13 cellular contexts compared by ENCODE assay signal in the genomic region with DNA sequence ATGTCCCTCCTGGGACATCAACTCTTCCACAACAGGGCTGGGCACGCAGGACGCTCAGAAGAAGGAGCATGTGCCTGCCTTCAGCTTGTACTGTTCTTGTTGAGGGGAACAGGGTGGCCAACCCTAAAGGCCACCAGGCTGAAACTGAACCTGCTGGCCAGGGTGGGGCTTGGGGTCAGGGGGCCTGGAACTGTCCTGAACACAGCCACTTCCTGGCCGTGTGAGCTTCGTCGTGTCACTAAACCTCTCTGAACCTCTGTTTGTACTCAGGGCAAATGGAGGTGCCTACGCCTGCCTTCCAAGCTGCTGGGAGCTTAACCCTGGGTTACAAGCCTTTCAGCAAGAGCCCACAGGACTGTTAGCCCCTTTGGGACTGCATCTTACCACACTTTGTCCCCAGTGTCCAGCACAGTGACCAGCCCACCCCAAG. TPM values are rescaled to one million over a fixed set of nuclear protein-coding genes. Genes with fewer than 3 reads are reported as not detected.
DNase-seq lines count a peak whose midpoint lies in the region; ATAC-seq, FAIRE-seq and TF ChIP-seq lines count a peak whose summit lies in the region.
"Had no signal": no experiment of that assay in that cellular context is flagged by ENCODE, and none has a peak within 500 bp of the region (broad histone marks: within the 10 kb centered on the region; RNA-seq: fewer than 3 reads in every experiment).

No MANE protein-coding gene starts in this region.

- FAIRE-seq in GM12892 (lab: Jason Lieb, UNC) (peak; percentile 44), small intestine (lab: Jason Lieb, UNC) (no peak)

- no peak overlapping the region for H3K9ac ChIP-seq in PC-3 (ENCODE audit: low read length)

- POLR2A ChIA-PET in PC-3 (lab: Charles Lee; ENCODE audit: unreplicated experiment), result interaction anchor here (0.5 to 0.9 kb wide), 3 partner anchors 160 to 278 kb away, joined by 3 read pairs; partner anchors contain the start of gene HEXIM1

- no peaks in the 10 kb centered on the region for H3F3A ChIP-seq in PC-3 (ENCODE audit: low read length, unreplicated experiment)

- ATAC-seq in PC-3 (no peak), HG03432 (IDR thresholded peaks at IDR 0.05; ENCODE audit: unreplicated experiment) (no peak)

- DNase-seq in GM12892 (ENCODE audit: insufficient read length), result no peak
- DNase-seq in PC-3, result no peak
- DNase-seq in esophagus squamous epithelium (lab: John Stamatoyannopoulos, UW), result no peak
- no peak for DNase-seq in small intestine
- no peak for DNase-seq in tibial artery
- DNase-seq in GM13977 (ENCODE audit: low spot score), result no peak
- no peak for DNase-seq in WERI-Rb-1
- DNase-seq: activated effector memory CD4-positive, alpha-beta T cell treated with Interleukin-2 at 50 U/mL for 16 hours; anterior cingulate cortex; dorsolateral prefrontal cortex; ovary had no signal

- TF ChIP-seq POLR2A in GM12892 (IDR thresholded peaks at IDR 0.05; ENCODE audit: low read depth, low read length) (no peak), esophagus squamous epithelium (IDR thresholded peaks at IDR 0.05) (no peak)

- H4K20me1 ChIP-seq in PC-3 (ENCODE audit: low read length), result peaks cover 31% of the 10 kb centered on the region; the same call in 1 of the 2 replicates

- CTCF ChIA-PET in PC-3 (lab: Charles Lee), result interaction anchor here (0.7 to 2.1 kb wide), 10 partner anchors 19 to 291 kb away, joined by 4 to 45 read pairs (median 8); partner anchors contain the start of gene ACBD4

- in situ Hi-C loops in GM13977 (cut with MboI; ENCODE audit: low pct_unique_long_range_greater_than_20kb, low sequenced_read_pairs, unreplicated experiment), result no loop called here

- no peak for TF ChIP-seq CTCF in PC-3 (conservative IDR thresholded peaks at IDR 0.05; ENCODE audit: low read depth, low read length)
- peak in 1 of 6 experiments; percentile 15 for TF ChIP-seq CTCF in esophagus squamous epithelium (IDR thresholded peaks at IDR 0.05)
- no peak for TF ChIP-seq CTCF in tibial artery (IDR thresholded peaks at IDR 0.05)
- TF ChIP-seq CTCF in GM13977 (IDR thresholded peaks at IDR 0.05; ENCODE audit: extremely low read depth, insufficient read depth, missing control alignments), result no peak
- no peak for TF ChIP-seq CTCF in WERI-Rb-1 (IDR thresholded peaks at IDR 0.05; ENCODE audit: low read depth, low read length)

- BruUV-seq in PC-3 (replicated peaks; lab: Mats Ljungman, UMichigan), result TSS peak; percentile 44

- H3K4me1 ChIP-seq in PC-3 (ENCODE audit: insufficient read depth, low read length) (peaks cover 49% of the 10 kb centered on the region), esophagus squamous epithelium (peaks cover 32 to 72% (median 43%) of the 10 kb centered on the region in 3 donors), small intestine (ENCODE audit: control insufficient read depth in 2 of 2, insufficient read depth in 1 of 2, low read depth in 1 of 2, low read length in 1 of 2) (peaks cover 3 to 5% of the 10 kb centered on the region in 2 donors), tibial artery (peaks cover 0 to 40% (median 22%) of the 10 kb centered on the region in 4 donors)

- H3K4me2 ChIP-seq in PC-3 (ENCODE audit: low read length), result peak overlapping the region; percentile 94

- H3K36me3 ChIP-seq in PC-3 (ENCODE audit: low read depth, low read length) (no peaks in the 10 kb centered on the region; the same call in 1 of the 2 replicates), esophagus squamous epithelium (peaks cover 0 to 38% (median 0%) of the 10 kb centered on the region in 3 donors), small intestine (ENCODE audit: control insufficient read depth in 2 of 2, insufficient read depth in 2 of 2, low read length in 2 of 2) (peaks cover 0 to 4% of the 10 kb centered on the region in 2 donors), tibial artery (no peaks in the 10 kb centered on the region), WERI-Rb-1 (no peaks in the 10 kb centered on the region)
- H3K36me3 ChIP-seq: ovary, SJSA1 had no signal

- no peak overlapping the region for H2AFZ ChIP-seq in PC-3 (ENCODE audit: low read length)

- intact Hi-C loops in PC-3 (cut with micrococcal nuclease), result loop anchor here (1.0 to 5.0 kb wide), 3 partner anchors 31 to 109 kb away; partner anchors contain the start of gene MAP3K14
- intact Hi-C loops in esophagus squamous epithelium (cut with DNase I), result no loop called here
- intact Hi-C loops in tibial artery (cut with DNase I; ENCODE audit: low total_unique reads), result no loop called here

- no peaks in the 10 kb centered on the region for H3K27me3 ChIP-seq in PC-3 (ENCODE audit: low read length)
- H3K27me3 ChIP-seq in esophagus squamous epithelium, result peaks cover 0 to 37% (median 0%) of the 10 kb centered on the region in 4 donors
- peaks cover 0 to 2% of the 10 kb centered on the region in 2 donors for H3K27me3 ChIP-seq in small intestine (ENCODE audit: control insufficient read depth in 2 of 2, insufficient read depth in 2 of 2, low read length in 2 of 2)
- peaks cover 0 to 45% of the 10 kb centered on the region in 2 donors for H3K27me3 ChIP-seq in tibial artery
- H3K27me3 ChIP-seq in WERI-Rb-1 (ENCODE audit: insufficient read depth, low read depth, severe bottlenecking), result peaks cover 25% of the 10 kb centered on the region
- H3K27me3 ChIP-seq: ovary had no signal

- H3K9me3 ChIP-seq in PC-3 (ENCODE audit: low read length) (no peaks in the 10 kb centered on the region), esophagus squamous epithelium (no peaks in the 10 kb centered on the region), small intestine (ENCODE audit: control insufficient read depth, low read depth) (no peaks in the 10 kb centered on the region), tibial artery (no peaks in the 10 kb centered on the region), WERI-Rb-1 (ENCODE audit: severe bottlenecking) (no peaks in the 10 kb centered on the region)
- H3K9me3 ChIP-seq: ovary had no signal

- H3K4me3 ChIP-seq in PC-3 (ENCODE audit: low read length) (no peak overlapping the region; the same call in 1 of the 2 replicates), esophagus squamous epithelium (peak overlapping the region in 1 of 4 donors; percentile 46), small intestine (ENCODE audit: low read depth in 1 of 2, low read length in 2 of 2) (no peak overlapping the region), tibial artery (no peak overlapping the region), WERI-Rb-1 (ENCODE audit: low read depth, low read length) (no peak overlapping the region)
- H3K4me3 ChIP-seq: ovary, SJSA1 had no signal

- no peaks in the 10 kb centered on the region for H3K9me2 ChIP-seq in PC-3 (replicated peaks; ENCODE audit: low read length)

- 86% methylated on average over 1 of the region's 6 CpGs; no CpG with 5 or more reads in 1 of the 2 donors for WGBS in esophagus squamous epithelium, 2 donors
- 35 to 61% (median 36%) methylated on average over 6 of the region's 6 CpGs for WGBS in small intestine, 3 donors

- peaks cover 62% of the 10 kb centered on the region for H3K79me2 ChIP-seq in PC-3 (ENCODE audit: low read length)

- H3K27ac ChIP-seq in PC-3 (ENCODE audit: low read length), result peak overlapping the region; percentile 92
- peak overlapping the region; percentile 61 to 96 (median 90) for H3K27ac ChIP-seq in esophagus squamous epithelium
- peak overlapping the region; percentile 57 to 79 for H3K27ac ChIP-seq in small intestine (ENCODE audit: low read depth in 1 of 2, low read length in 1 of 2)
- no peak overlapping the region for H3K27ac ChIP-seq in tibial artery
- no peak overlapping the region for H3K27ac ChIP-seq in WERI-Rb-1
- H3K27ac ChIP-seq: ovary, SJSA1 had no signal

RNA-seq across cellular contexts. Expression of gene ARHGAP27, which starts 6.7 kb away (rescaled TPM):
- polyA plus RNA-seq in GM12892 (2012; ENCODE audit: missing spikeins), result 10.4 TPM
- total RNA-seq in PC-3 (2014; rRNA removed), result 119 and 134 TPM in 2 replicates
- total RNA-seq in esophagus squamous epithelium, result 100 to 1,000 TPM in 2 of 4 donors, 10 to 100 TPM in 2; 37.7 to 146 (median 103) TPM
- 100 to 1,000 TPM in 2 of 3 donors, 10 to 100 TPM in 1; 65.2 to 132 (median 106) TPM for polyA plus RNA-seq in small intestine

Comparison
In these comparisons a context has a peak if more than half of its experiments do, and no peak if none do; other contexts are left out.
1. H3K27ac ChIP-seq: peak in PC-3 (single experiment), esophagus squamous epithelium (4 of 4) and small intestine (2 of 2); none in tibial artery (0 of 2) and WERI-Rb-1 (single experiment).